Comparison of ENCODE assay signal across 10 cellular contexts in the genomic region with DNA sequence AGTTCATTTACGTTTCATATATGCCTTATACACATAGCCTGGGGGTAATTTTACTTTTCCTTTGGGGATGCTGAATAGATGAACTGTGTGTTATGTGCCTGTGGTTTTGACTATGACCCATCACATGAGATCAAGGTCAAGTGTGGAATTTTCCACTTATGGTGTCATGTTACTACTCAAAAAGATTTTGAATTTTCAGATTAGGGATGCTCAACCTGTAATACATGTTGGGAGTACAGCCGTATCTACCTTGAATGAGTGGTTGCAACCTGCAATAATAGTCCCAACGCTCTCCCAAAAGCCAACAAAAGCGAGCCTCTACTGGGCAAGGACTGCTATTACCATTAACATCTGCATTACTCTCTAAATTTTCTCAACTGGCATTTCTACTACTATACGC.
DNase-seq lines count a peak whose midpoint lies in the region; ATAC-seq and TF ChIP-seq lines count a peak whose summit lies in the region.
"Had no signal": no experiment of that assay in that cellular context is flagged by ENCODE, and none has a peak within 500 bp of the region (broad histone marks: within the 10 kb centered on the region; RNA-seq: fewer than 3 reads in every experiment).

No MANE protein-coding gene starts in this region.

- TF ChIP-seq CTCF in heart right ventricle (IDR thresholded peaks at IDR 0.05) (peak in 3 of 9 donors; percentile 8 to 23 (median 18)), right atrium auricular region (IDR thresholded peaks at IDR 0.05) (no peak), left ventricle myocardium inferior (IDR thresholded peaks at IDR 0.05; ENCODE audit: borderline replicate concordance) (peak; percentile 29)

- intact Hi-C loops in heart right ventricle (cut with DNase I): no loop called here
- intact Hi-C loops in left ventricle myocardium inferior (cut with micrococcal nuclease): no loop called here

- H3K9me3 ChIP-seq in heart right ventricle (no peaks in the 10 kb centered on the region), right atrium auricular region (no peaks in the 10 kb centered on the region), SK-N-MC (ENCODE audit: low read depth, low read length) (no peaks in the 10 kb centered on the region), left ventricle myocardium inferior (replicated peaks) (no peaks in the 10 kb centered on the region)
- H3K9me3 ChIP-seq: prostate gland, transverse colon had no signal

- H3K27me3 ChIP-seq in heart right ventricle (no peaks in the 10 kb centered on the region), right atrium auricular region (no peaks in the 10 kb centered on the region), left ventricle myocardium inferior (ENCODE audit: low read depth) (no peaks in the 10 kb centered on the region)
- H3K27me3 ChIP-seq: transverse colon had no signal

- DNase-seq in heart right ventricle (no peak), right atrium auricular region (ENCODE audit: low spot score) (no peak), SK-N-MC (ENCODE audit: low read depth, low spot score) (no peak), left ventricle myocardium inferior (no peak), T1000 (lab: John Stamatoyannopoulos, UW) (no peak), islet precursor cell (no peak), DMS153 (lab: John Stamatoyannopoulos, UW) (no peak)
- DNase-seq: transverse colon had no signal

- no peak overlapping the region for H3K9ac ChIP-seq in SK-N-MC (ENCODE audit: insufficient read length)

- H3K4me3 ChIP-seq in heart right ventricle (no peak overlapping the region), right atrium auricular region (no peak overlapping the region), SK-N-MC (no peak overlapping the region), left ventricle myocardium inferior (no peak overlapping the region)
- H3K4me3 ChIP-seq: prostate gland, transverse colon had no signal

- WGBS in heart right ventricle, 2 donors: 67 to 78% methylated on average over 5 of the region's 5 CpGs

- ATAC-seq in heart right ventricle: peak in 6 of 8 donors; percentile 11 to 56 (median 33)
- ATAC-seq in HG03460 (IDR thresholded peaks at IDR 0.05; ENCODE audit: unreplicated experiment): no peak

- H3K27ac ChIP-seq in heart right ventricle (peak overlapping the region in 3 of 10 donors; percentile 45 to 59 (median 59)), right atrium auricular region (peak overlapping the region in 1 of 2 donors; percentile 60), SK-N-MC (peak overlapping the region; percentile 5; the same call in 1 of the 2 replicates), left ventricle myocardium inferior (replicated peaks) (peak overlapping the region; percentile 57)
- H3K27ac ChIP-seq: prostate gland had no signal

- H3K4me1 ChIP-seq in heart right ventricle (peaks cover 3 to 43% (median 31%) of the 10 kb centered on the region in 9 donors), right atrium auricular region (peaks cover 0 to 26% of the 10 kb centered on the region in 2 donors), left ventricle myocardium inferior (peaks cover 48% of the 10 kb centered on the region)
- H3K4me1 ChIP-seq: prostate gland had no signal

- peaks cover 0 to 84% (median 20%) of the 10 kb centered on the region in 9 donors for H3K36me3 ChIP-seq in heart right ventricle
- peaks cover 27% of the 10 kb centered on the region for H3K36me3 ChIP-seq in right atrium auricular region
- peaks cover 84% of the 10 kb centered on the region for H3K36me3 ChIP-seq in SK-N-MC (ENCODE audit: insufficient read depth, low read length)
- peaks cover 33% of the 10 kb centered on the region for H3K36me3 ChIP-seq in left ventricle myocardium inferior
- H3K36me3 ChIP-seq: prostate gland had no signal
